ENCODE assay signal across 20 cellular contexts in the genomic region with DNA sequence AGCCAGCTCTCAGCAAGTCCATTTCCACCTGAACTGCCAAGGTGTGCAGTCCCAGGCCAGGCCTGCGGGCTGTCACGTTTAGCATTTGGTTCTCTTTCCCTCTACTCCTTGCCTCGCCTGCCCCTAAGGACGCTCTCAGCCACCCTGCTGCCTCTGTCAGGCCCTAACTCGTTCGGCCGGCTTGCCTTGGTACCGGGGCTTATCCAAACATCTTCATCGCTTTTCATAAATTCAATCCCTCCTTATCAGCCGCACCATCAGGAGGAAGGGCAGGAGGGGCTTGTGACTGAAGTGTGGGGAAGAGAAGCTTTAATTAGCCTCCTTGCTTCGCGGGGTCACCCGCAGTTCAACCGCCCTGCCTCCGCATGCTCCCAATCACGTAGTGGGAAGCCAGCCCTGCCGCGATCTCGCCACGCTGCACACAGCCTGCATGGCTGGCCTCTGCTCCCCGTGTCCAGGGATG.
DNase-seq lines count a peak whose midpoint lies in the region; ATAC-seq and TF ChIP-seq lines count a peak whose summit lies in the region.
"Had no signal": no experiment of that assay in that cellular context is flagged by ENCODE, and none has a peak within 500 bp of the region (broad histone marks: within the 10 kb centered on the region; RNA-seq: fewer than 3 reads in every experiment).

No MANE protein-coding gene starts in this region.

- peak; percentile 51 for DNase-seq in DMS 273 (lab: John Stamatoyannopoulos, UW; ENCODE audit: unreplicated experiment)
- DNase-seq in DMS 273 treated with DMSO at 0.1 percent for 48 hours (lab: John Stamatoyannopoulos, UW), result no peak
- peak; percentile 42 to 59 for DNase-seq in SJCRH30
- no peak for DNase-seq in foreskin keratinocyte
- no peak for DNase-seq in activated CD8-positive, alpha-beta T cell treated with anti-CD3 and anti-CD28 coated beads for 36 hours
- no peak for DNase-seq in LoVo (ENCODE audit: low spot score)
- no peak for DNase-seq in activated T-cell treated with anti-CD3 and anti-CD28 coated beads, Interleukin-2, amount 50 U/mL, for 48 hours
- DNase-seq: activated CD4-positive, CD25-positive, alpha-beta regulatory T cell; activated effector memory CD4-positive, alpha-beta T cell treated with Interleukin-2 at 50 U/mL for 16 hours; aorta; BE2C; left ventricle myocardium inferior; NCI-H2081; T-helper 17 cell; transverse colon had no signal

- H3K4me1 ChIP-seq in SJCRH30 (peaks cover 8% of the 10 kb centered on the region; the same call in 1 of the 2 replicates), foreskin keratinocyte (peaks cover 6% of the 10 kb centered on the region)
- H3K4me1 ChIP-seq: left ventricle myocardium inferior, transverse colon had no signal

- CTCF ChIA-PET in activated CD8-positive, alpha-beta T cell treated with anti-CD3 and anti-CD28 coated beads for 36 hours (lab: Charles Lee), result no interaction called here

- intact Hi-C loops in activated CD8-positive, alpha-beta T cell treated with anti-CD3 and anti-CD28 coated beads for 36 hours (cut with micrococcal nuclease), result no loop called here

- H3K27ac ChIP-seq in SJCRH30 (no peak overlapping the region), foreskin keratinocyte (no peak overlapping the region), temporal lobe (ENCODE audit: low read depth, low read length) (peak overlapping the region; percentile 33)
- H3K27ac ChIP-seq: 22Rv1, KMS-11, left ventricle myocardium inferior, RWPE1, transverse colon had no signal

- ATAC-seq in foreskin keratinocyte, result peak; percentile 49
- no peak for ATAC-seq in activated CD8-positive, alpha-beta T cell treated with anti-CD3 and anti-CD28 coated beads for 36 hours
- ATAC-seq: stimulated activated memory B cell treated with anti-CD40 and anti-IgM and Interleukin-4, amounts not matched to agents 10 μg/mL and 1 μg/mL and 100 μg/mL, for 72 hours; T-helper 17 cell had no signal

- H3K27ac Mint-ChIP-seq in activated CD8-positive, alpha-beta T cell treated with anti-CD3 and anti-CD28 coated beads for 36 hours, result no peak overlapping the region
- H3K27ac Mint-ChIP-seq: stimulated activated memory B cell treated with anti-CD40 and anti-IgM and Interleukin-4, amounts not matched to agents 10 μg/mL and 1 μg/mL and 100 μg/mL, for 72 hours; T-helper 17 cell had no signal

- H3K27me3 Mint-ChIP-seq in activated CD8-positive, alpha-beta T cell treated with anti-CD3 and anti-CD28 coated beads for 36 hours, result peaks cover 2% of the 10 kb centered on the region

- H3K27me3 ChIP-seq in SJCRH30, result no peaks in the 10 kb centered on the region
- H3K27me3 ChIP-seq in foreskin keratinocyte, result peaks cover 15% of the 10 kb centered on the region
- H3K27me3 ChIP-seq: BE2C, transverse colon had no signal

- POLR2A ChIA-PET in activated CD8-positive, alpha-beta T cell treated with anti-CD3 and anti-CD28 coated beads for 36 hours (lab: Charles Lee), result no interaction called here

- peaks cover 3% of the 10 kb centered on the region; the same call in 1 of the 2 replicates for H3K9me3 ChIP-seq in SJCRH30 (replicated peaks)
- H3K9me3 ChIP-seq: BE2C, transverse colon had no signal

- no peaks in the 10 kb centered on the region for H3K4me1 Mint-ChIP-seq in activated CD8-positive, alpha-beta T cell treated with anti-CD3 and anti-CD28 coated beads for 36 hours (ENCODE audit: low read depth)
- H3K4me1 Mint-ChIP-seq: stimulated activated memory B cell treated with anti-CD40 and anti-IgM and Interleukin-4, amounts not matched to agents 10 μg/mL and 1 μg/mL and 100 μg/mL, for 72 hours; T-helper 17 cell had no signal

- no peaks in the 10 kb centered on the region for H3K36me3 Mint-ChIP-seq in activated CD8-positive, alpha-beta T cell treated with anti-CD3 and anti-CD28 coated beads for 36 hours (ENCODE audit: low read depth)
- H3K36me3 Mint-ChIP-seq: stimulated activated memory B cell treated with anti-CD40 and anti-IgM and Interleukin-4, amounts not matched to agents 10 μg/mL and 1 μg/mL and 100 μg/mL, for 72 hours had no signal

- H3K36me3 ChIP-seq in SJCRH30, result no peaks in the 10 kb centered on the region
- H3K36me3 ChIP-seq: BE2C, left ventricle myocardium inferior, transverse colon had no signal

- peaks cover 3% of the 10 kb centered on the region for H3K9me3 Mint-ChIP-seq in activated CD8-positive, alpha-beta T cell treated with anti-CD3 and anti-CD28 coated beads for 36 hours

- peak overlapping the region; percentile 21 for H3K4me3 ChIP-seq in SJCRH30
- H3K4me3 ChIP-seq: left ventricle myocardium inferior, transverse colon had no signal

- no peak overlapping the region for H3K4me3 Mint-ChIP-seq in activated CD8-positive, alpha-beta T cell treated with anti-CD3 and anti-CD28 coated beads for 36 hours
- H3K4me3 Mint-ChIP-seq: stimulated activated memory B cell treated with anti-CD40 and anti-IgM and Interleukin-4, amounts not matched to agents 10 μg/mL and 1 μg/mL and 100 μg/mL, for 72 hours; T-helper 17 cell had no signal

- no peak for TF ChIP-seq CTCF in foreskin keratinocyte (conservative IDR thresholded peaks at IDR 0.05)
- no peak for TF ChIP-seq CTCF in activated CD8-positive, alpha-beta T cell treated with anti-CD3 and anti-CD28 coated beads for 36 hours (IDR thresholded peaks at IDR 0.05)

Comparison
In these comparisons a context has a peak if more than half of its experiments do, and no peak if none do; other contexts are left out.
1. DNase-seq: peak in DMS 273 (single experiment) and SJCRH30 (2 of 2); none in DMS 273 treated with DMSO at 0.1 percent for 48 hours (single experiment), foreskin keratinocyte (0 of 2), activated CD8-positive, alpha-beta T cell treated with anti-CD3 and anti-CD28 coated beads for 36 hours (single experiment), LoVo (single experiment) and activated T-cell treated with anti-CD3 and anti-CD28 coated beads, Interleukin-2, amount 50 U/mL, for 48 hours (0 of 2).